17 cellular contexts compared by ENCODE assay signal in genomic region chr4:133178960-133179359, GRCh38. TPM values are rescaled to one million over a fixed set of nuclear protein-coding genes. Genes with fewer than 3 reads are reported as not detected.
A peak's percentile ranks its signal among the peaks of the same experiment; 100 is the strongest.
DNase-seq lines count a peak whose midpoint lies in the region; ATAC-seq and TF ChIP-seq lines count a peak whose summit lies in the region.
"Had no signal": no experiment of that assay in that cellular context is flagged by ENCODE, and none has a peak within 500 bp of the region (broad histone marks: within the 10 kb centered on the region; RNA-seq: fewer than 3 reads in every experiment).

No MANE protein-coding gene starts in this region.

- H3K27me3 ChIP-seq in Karpas-422 (ENCODE audit: low read length) (no peaks in the 10 kb centered on the region), fibroblast of lung (ENCODE audit: control insufficient read depth, insufficient read depth, low read length) (no peaks in the 10 kb centered on the region), testis (no peaks in the 10 kb centered on the region)

- ATAC-seq in GM18502 (IDR thresholded peaks at IDR 0.05; ENCODE audit: poor library complexity, unreplicated experiment): no peak
- no peak for ATAC-seq in GM18511 (IDR thresholded peaks at IDR 0.05; ENCODE audit: unreplicated experiment)

- H3K9me2 ChIP-seq in Karpas-422 (replicated peaks; ENCODE audit: insufficient read depth, low read length): no peaks in the 10 kb centered on the region

- TF ChIP-seq POLR2A in testis (IDR thresholded peaks at IDR 0.05): no peak

- H2AFZ ChIP-seq in Karpas-422 (ENCODE audit: low read length): 0 out of 2 replicates have a peak overlapping the region, but pooled peaks have one; percentile 18
- H2AFZ ChIP-seq in fibroblast of lung (ENCODE audit: low read length): peak overlapping the region; percentile 4

- H3K4me2 ChIP-seq in Karpas-422 (ENCODE audit: low read depth, low read length, poor library complexity, severe bottlenecking): no peak overlapping the region
- no peak overlapping the region for H3K4me2 ChIP-seq in fibroblast of lung (ENCODE audit: extremely low read depth, insufficient read depth, low read length)

- no peak overlapping the region for H3K27ac ChIP-seq in Karpas-422 (ENCODE audit: low read length)
- no peak overlapping the region for H3K27ac ChIP-seq in fibroblast of lung (ENCODE audit: insufficient read depth, low read length)
- no peak overlapping the region for H3K27ac ChIP-seq in testis
- H3K27ac ChIP-seq: C4-2B, RWPE1 had no signal

- H3K4me1 ChIP-seq in Karpas-422 (ENCODE audit: low read length): no peaks in the 10 kb centered on the region
- no peaks in the 10 kb centered on the region for H3K4me1 ChIP-seq in fibroblast of lung (ENCODE audit: control insufficient read depth, extremely low read depth, insufficient read depth, low read length)
- H3K4me1 ChIP-seq in testis: no peaks in the 10 kb centered on the region

- no peaks in the 10 kb centered on the region for H3K36me3 ChIP-seq in Karpas-422 (ENCODE audit: insufficient read depth, low read length)
- no peaks in the 10 kb centered on the region for H3K36me3 ChIP-seq in fibroblast of lung (ENCODE audit: control insufficient read depth, insufficient read depth, low read length)
- no peaks in the 10 kb centered on the region for H3K36me3 ChIP-seq in testis (ENCODE audit: low read depth, missing control alignments)

- H3K79me2 ChIP-seq in Karpas-422 (ENCODE audit: low read length) (no peaks in the 10 kb centered on the region), fibroblast of lung (ENCODE audit: control insufficient read depth, insufficient read depth, low read length) (no peaks in the 10 kb centered on the region)

- DNase-seq in Karpas-422 (no peak), astrocyte of the cerebellum (ENCODE audit: low read depth) (peak; percentile 13), fibroblast of lung (ENCODE audit: low read depth in 2 of 2) (peak in 1 of 2 donors; percentile 71), testis (peak; percentile 26), RPMI8226 (no peak), hypothalamus (lab: John Stamatoyannopoulos, UW) (no peak)
- DNase-seq: AML-193, NCI-H1105 treated with DMSO at 0.1 percent for 48 hours, NCI-H1694 treated with DMSO at 0.1 percent for 48 hours, NCI-H510A, NCI-H748 treated with DMSO at 0.1 percent for 48 hours, SIG-M5, SW 1271 had no signal

- H3K9me3 ChIP-seq in Karpas-422 (ENCODE audit: low read length): 0 out of 2 replicates have a peak, but pooled peaks cover 4% of the 10 kb centered on the region
- no peaks in the 10 kb centered on the region for H3K9me3 ChIP-seq in fibroblast of lung (ENCODE audit: control insufficient read depth, insufficient read depth, low read depth, low read length)
- H3K9me3 ChIP-seq in testis: no peaks in the 10 kb centered on the region

- H3K4me3 ChIP-seq in Karpas-422 (ENCODE audit: low read length) (no peak overlapping the region), astrocyte of the cerebellum (ENCODE audit: low read depth, low read length) (no peak overlapping the region), fibroblast of lung (replicated peaks in 1 of 4; ENCODE audit: control extremely low read depth in 1 of 4, insufficient read depth in 1 of 4, low read depth in 3 of 4, low read length in 4 of 4) (no peak overlapping the region), testis (no peak overlapping the region)

- WGBS in testis, 2 donors: 39 to 70% methylated on average over 2 of the region's 2 CpGs

- H4K20me1 ChIP-seq in Karpas-422 (ENCODE audit: insufficient read depth, low read depth, low read length) (no peaks in the 10 kb centered on the region), fibroblast of lung (ENCODE audit: control insufficient read depth, extremely low read depth, insufficient read depth, low read length) (no peaks in the 10 kb centered on the region)

- in situ Hi-C loops in astrocyte of the cerebellum (cut with HindIII; ENCODE audit: low sequenced_read_pairs): no loop called here

- intact Hi-C loops in testis (cut with DNase I; ENCODE audit: low total_unique reads): no loop called here

- H3K9ac ChIP-seq in Karpas-422 (ENCODE audit: low read length) (no peak overlapping the region), fibroblast of lung (ENCODE audit: insufficient read depth, low read length) (no peak overlapping the region)

- no peak for TF ChIP-seq CTCF in astrocyte of the cerebellum (IDR thresholded peaks at IDR 0.05; ENCODE audit: low read depth, low read length, missing control alignments)
- no peak for TF ChIP-seq CTCF in fibroblast of lung (conservative IDR thresholded peaks at IDR 0.05 in 1 of 2, IDR thresholded peaks at IDR 0.05 in 1 of 2; ENCODE audit: low read depth in 1 of 2, low read length in 2 of 2)
- no peak for TF ChIP-seq CTCF in testis (IDR thresholded peaks at IDR 0.05)

RNA-seq across cellular contexts. Expression of gene PCDH10, which starts 29.9 kb away (rescaled TPM):
- total RNA-seq in Karpas-422 (2014; rRNA removed; shearing (Covaris generic); ENCODE audit: low replicate concordance): not detected in 2 replicates
- total RNA-seq in fibroblast of lung: 0.26 and 0.66 TPM in 2 replicates
- 2.0 and 19.5 TPM in 2 replicates for polyA plus RNA-seq in fibroblast of lung
- polyA plus RNA-seq in fibroblast of lung (2012): 1.9 and 17.2 TPM in 2 replicates
- 8.3 and 39.9 TPM in 2 replicates for polyA minus RNA-seq in fibroblast of lung (ENCODE audit: low replicate concordance)
- total RNA-seq in testis: 1 to 10 TPM; 3.3 to 7.2 TPM
- polyA plus RNA-seq in testis (ENCODE audit: insufficient read depth, low read depth, low replicate concordance): 5.2 TPM

Comparison
In these comparisons a context has a peak if more than half of its experiments do, and no peak if none do; other contexts are left out.
1. DNase-seq: peak in astrocyte of the cerebellum (single experiment) and testis (single experiment); none in Karpas-422 (single experiment), RPMI8226 (single experiment) and hypothalamus (0 of 51).